In genomic region chr7:130896898-130897514, GRCh38 we compare ENCODE assay signal across 8 cellular contexts.
A peak's percentile ranks its signal among the peaks of the same experiment; 100 is the strongest.
DNase-seq lines count a peak whose midpoint lies in the region; ATAC-seq and TF ChIP-seq lines count a peak whose summit lies in the region.

No MANE protein-coding gene starts in this region.

- H3K36me3 ChIP-seq in BE2C (no peaks in the 10 kb centered on the region), right lobe of liver (no peaks in the 10 kb centered on the region)

- H3K4me3 ChIP-seq in BE2C (ENCODE audit: low read depth, low read length) (no peak overlapping the region), right lobe of liver (no peak overlapping the region)

- H3K9me3 ChIP-seq in BE2C (no peaks in the 10 kb centered on the region), right lobe of liver (no peaks in the 10 kb centered on the region)

- TF ChIP-seq POLR2A in right lobe of liver (IDR thresholded peaks at IDR 0.05): no peak

- peak; percentile 40 for ATAC-seq in GM21529 (IDR thresholded peaks at IDR 0.05; ENCODE audit: unreplicated experiment)
- peak; percentile 32 to 57 (median 54) for ATAC-seq in right lobe of liver
- ATAC-seq in GM19397 (IDR thresholded peaks at IDR 0.05; ENCODE audit: unreplicated experiment): no peak

- H3K4me1 ChIP-seq in BE2C: peaks cover 8% of the 10 kb centered on the region
- peaks cover 0 to 84% (median 33%) of the 10 kb centered on the region in 4 donors for H3K4me1 ChIP-seq in right lobe of liver

- intact Hi-C loops in right lobe of liver (cut with DNase I): no loop called here

- 26% methylated on average over 14 of the region's 22 CpGs for WGBS in right lobe of liver (ENCODE audit: insufficient coverage, low coverage, low lambda C conversion rate, missing lambda C conversion rate)

- peak overlapping the region in 2 of 3 donors; percentile 28 to 83 for H3K27ac ChIP-seq in right lobe of liver

- TF ChIP-seq CTCF in BE2C (IDR thresholded peaks at IDR 0.05; ENCODE audit: low read depth, low read length) (peak; percentile 87), right lobe of liver (IDR thresholded peaks at IDR 0.05) (peak; percentile 74 to 80 (median 78))

- no peaks in the 10 kb centered on the region for H3K27me3 ChIP-seq in BE2C
- no peaks in the 10 kb centered on the region for H3K27me3 ChIP-seq in right lobe of liver

- DNase-seq in BE2C (peak; percentile 83), NCI-H2196 (lab: John Stamatoyannopoulos, UW; ENCODE audit: unreplicated experiment) (peak; percentile 59), dermis blood vessel endothelial cell (peak; percentile 90), right lobe of liver (peak; percentile 77 to 80 (median 79))
- peak; percentile 74 to 81 for DNase-seq in activated CD4-positive, alpha-beta T cell treated with anti-CD3 and anti-CD28 coated beads, Interleukin-2, amount 50 U/mL, for 48 hours
- DNase-seq in stimulated activated CD4-positive, alpha-beta T cell treated with anti-CD3 and anti-CD28 coated beads, TNF-alpha, amount 100 ng/mL, for 4 hours (ENCODE audit: low read depth in 3 of 3): peak; percentile 44 to 64 (median 60)
